In genomic region chr3:197297476-197298340, GRCh38 we compare ENCODE assay signal across 8 cellular contexts. TPM values are rescaled to one million over a fixed set of nuclear protein-coding genes. Genes with fewer than 3 reads are reported as not detected.
DNase-seq lines count a peak whose midpoint lies in the region; ATAC-seq and TF ChIP-seq lines count a peak whose summit lies in the region.

No MANE protein-coding gene starts in this region.

- no peak for TF ChIP-seq RAD21 in HCT116 (IDR thresholded peaks at IDR 0.05; ENCODE audit: low read depth)

- TF ChIP-seq EP300 in gastroesophageal sphincter (IDR thresholded peaks at IDR 0.05): no peak

- peak; percentile 80 for ATAC-seq in HCT116
- ATAC-seq in gastroesophageal sphincter: peak; percentile 93

- TF ChIP-seq POLR2A in HCT116 (IDR thresholded peaks at IDR 0.05; ENCODE audit: borderline replicate concordance, extremely low read depth, insufficient read depth, insufficient read length): no peak
- TF ChIP-seq POLR2A in gastroesophageal sphincter (IDR thresholded peaks at IDR 0.05): peak in 1 of 2 donors; percentile 33

- peak overlapping the region; percentile 96 for H3K4me3 Mint-ChIP-seq in activated naive CD4-positive, alpha-beta T cell treated with anti-CD3 and anti-CD28 coated beads for 36 hours

- no TSS peak for BruUV-seq in HCT116 (replicated peaks; lab: Mats Ljungman, UMichigan)

- DNase-seq in G401 (ENCODE audit: low spot score) (peak; percentile 77), HCT116 (ENCODE audit: low read depth, low spot score) (peak; percentile 68), MM.1S (peak; percentile 95), SJCRH30 (peak; percentile 92 to 93), nucleus accumbens (lab: John Stamatoyannopoulos, UW) (peak in 55 of 56 donors; percentile 35 to 92 (median 82)), superior temporal gyrus (ENCODE audit: extremely low spot score) (peak; percentile 80)
- DNase-seq in activated naive CD4-positive, alpha-beta T cell treated with anti-CD3 and anti-CD28 coated beads for 36 hours: peak; percentile 92

- RAD21 ChIA-PET in HCT116 (lab: Charles Lee; ENCODE audit: low non-redundant PET in 1 of 2, low total read pairs in 2 of 2, uncharacterized antibody in 2 of 2, unreplicated experiment in 2 of 2): interaction anchor here (0.6 to 0.8 kb wide), 3 partner anchors 156 to 202 kb away, joined by 3 to 5 read pairs (median 4); no protein-coding TSS in a partner anchor

- H3K4me3 ChIP-seq in HCT116 (replicated peaks in 1 of 2; ENCODE audit: low read depth in 1 of 2, low read length in 2 of 2) (peak overlapping the region; percentile 81 to 82), MM.1S (ENCODE audit: low read length) (peak overlapping the region; percentile 92), SJCRH30 (peak overlapping the region; percentile 92), gastroesophageal sphincter (peak overlapping the region; percentile 69 to 98)

- no peak for TF ChIP-seq CTCF in HCT116 (IDR thresholded peaks at IDR 0.05 in 2 of 3, conservative IDR thresholded peaks at IDR 0.05 in 1 of 3; ENCODE audit: borderline replicate concordance in 1 of 3, insufficient read depth in 1 of 3, low read depth in 2 of 3, low read length in 2 of 3)
- TF ChIP-seq CTCF in MM.1S (IDR thresholded peaks at IDR 0.05; ENCODE audit: low read length): no peak
- TF ChIP-seq CTCF in gastroesophageal sphincter (IDR thresholded peaks at IDR 0.05): no peak

- H2AFZ ChIP-seq in HCT116 (ENCODE audit: low read depth, low read length, poor library complexity, severe bottlenecking) (no peak overlapping the region), MM.1S (ENCODE audit: low read length) (peak overlapping the region; percentile 86)

- H3F3A ChIP-seq in MM.1S (ENCODE audit: insufficient read depth, low read length): peaks cover 26% of the 10 kb centered on the region

- no peaks in the 10 kb centered on the region for H3K9me2 ChIP-seq in HCT116 (ENCODE audit: insufficient read depth)
- no peaks in the 10 kb centered on the region for H3K9me2 ChIP-seq in MM.1S (replicated peaks; ENCODE audit: insufficient read depth, low read length)

- H3K4me1 Mint-ChIP-seq in activated naive CD4-positive, alpha-beta T cell treated with anti-CD3 and anti-CD28 coated beads for 36 hours (ENCODE audit: low read depth): peaks cover 23% of the 10 kb centered on the region

- H3K4me1 ChIP-seq in HCT116 (ENCODE audit: control insufficient read depth in 1 of 2, insufficient read depth in 2 of 2, low read length in 2 of 2) (peaks cover 11 to 17% of the 10 kb centered on the region in 2 experiments; a peak in 3 of 4 replicates), MM.1S (ENCODE audit: low read length) (peaks cover 34% of the 10 kb centered on the region), SJCRH30 (peaks cover 13% of the 10 kb centered on the region), gastroesophageal sphincter (peaks cover 0 to 47% (median 0%) of the 10 kb centered on the region in 3 donors)

- H4K20me1 ChIP-seq in HCT116 (ENCODE audit: insufficient read depth) (no peaks in the 10 kb centered on the region; the same call in 1 of the 2 replicates), MM.1S (ENCODE audit: insufficient read depth, low read length) (no peaks in the 10 kb centered on the region)

- H3K27me3 ChIP-seq in HCT116 (ENCODE audit: insufficient read depth, low read length) (no peaks in the 10 kb centered on the region), MM.1S (replicated peaks; ENCODE audit: insufficient read depth, low read length) (peaks cover 14% of the 10 kb centered on the region), SJCRH30 (no peaks in the 10 kb centered on the region), gastroesophageal sphincter (no peaks in the 10 kb centered on the region)

- H3K36me3 Mint-ChIP-seq in activated naive CD4-positive, alpha-beta T cell treated with anti-CD3 and anti-CD28 coated beads for 36 hours (ENCODE audit: low read depth): peaks cover 8% of the 10 kb centered on the region

- POLR2A ChIA-PET in HCT116 (lab: Charles Lee): interaction anchor here (0.6 to 1.0 kb wide), 3 partner anchors 17 to 157 kb away, joined by 3 to 4 read pairs (median 3); no protein-coding TSS in a partner anchor

- H3K36me3 ChIP-seq in HCT116 (ENCODE audit: control insufficient read depth in 1 of 2, insufficient read depth in 2 of 2, low read length in 2 of 2) (peaks cover 11 to 14% of the 10 kb centered on the region in 2 experiments), MM.1S (replicated peaks; ENCODE audit: insufficient read depth, low read length) (no peaks in the 10 kb centered on the region; the same call in 1 of the 2 replicates), SJCRH30 (peaks cover 25% of the 10 kb centered on the region), gastroesophageal sphincter (no peaks in the 10 kb centered on the region)

- in situ Hi-C loops in G401 (cut with HindIII; ENCODE audit: low sequenced_read_pairs): no loop called here

- peak overlapping the region; percentile 80 for H3K9ac ChIP-seq in HCT116 (ENCODE audit: low read length)
- peak overlapping the region; percentile 73 for H3K9ac ChIP-seq in MM.1S (ENCODE audit: low read length)

- peaks cover 16% of the 10 kb centered on the region for H3K27me3 Mint-ChIP-seq in activated naive CD4-positive, alpha-beta T cell treated with anti-CD3 and anti-CD28 coated beads for 36 hours (ENCODE audit: low read depth)

- H3K4me2 ChIP-seq in HCT116 (ENCODE audit: low read length): peak overlapping the region; percentile 83
- H3K4me2 ChIP-seq in MM.1S (ENCODE audit: low read depth, low read length): peak overlapping the region; percentile 84

- peak overlapping the region; percentile 87 for H3K27ac ChIP-seq in HCT116 (ENCODE audit: low read depth, low read length)
- peak overlapping the region; percentile 63 for H3K27ac ChIP-seq in MM.1S (ENCODE audit: low read length)
- H3K27ac ChIP-seq in SJCRH30: peak overlapping the region; percentile 79
- peak overlapping the region; percentile 66 to 97 (median 94) for H3K27ac ChIP-seq in gastroesophageal sphincter

- no peaks in the 10 kb centered on the region for H3K9me3 ChIP-seq in HCT116 (ENCODE audit: control insufficient read depth in 1 of 2, insufficient read depth in 1 of 2, low read depth in 1 of 2, low read length in 2 of 2)
- H3K9me3 ChIP-seq in MM.1S (replicated peaks; ENCODE audit: insufficient read depth, low read length): no peaks in the 10 kb centered on the region
- H3K9me3 ChIP-seq in SJCRH30 (replicated peaks): no peaks in the 10 kb centered on the region
- no peaks in the 10 kb centered on the region for H3K9me3 ChIP-seq in gastroesophageal sphincter

- WGBS in gastroesophageal sphincter (ENCODE audit: low coverage in 1 of 2), 2 donors: 0% methylated on average over 1 to 2 of the region's 100 CpGs

- H3K79me2 ChIP-seq in HCT116 (ENCODE audit: insufficient read depth, low read length): peaks cover 50% of the 10 kb centered on the region
- peaks cover 36% of the 10 kb centered on the region for H3K79me2 ChIP-seq in MM.1S (ENCODE audit: low read length)

- no peaks in the 10 kb centered on the region for H3K9me3 Mint-ChIP-seq in activated naive CD4-positive, alpha-beta T cell treated with anti-CD3 and anti-CD28 coated beads for 36 hours

- intact Hi-C loops in HCT116 (cut with micrococcal nuclease): loop anchor here (5.0 kb wide), 1 partner anchor 160 kb away; no protein-coding TSS in a partner anchor
- intact Hi-C loops in activated naive CD4-positive, alpha-beta T cell treated with anti-CD3 and anti-CD28 coated beads for 36 hours (cut with micrococcal nuclease): loop anchor here (1.0 to 10.0 kb wide), 8 partner anchors 12 to 657 kb away; partner anchors contain the start of genes BDH1, RPL35A and SENP5

- H3K27ac Mint-ChIP-seq in activated naive CD4-positive, alpha-beta T cell treated with anti-CD3 and anti-CD28 coated beads for 36 hours: peak overlapping the region; percentile 89

- CTCF ChIA-PET in HCT116 (lab: Charles Lee): interaction anchor here (0.6 to 0.8 kb wide), 3 partner anchors 8 to 92 kb away, joined by 3 read pairs; no protein-coding TSS in a partner anchor
- CTCF ChIA-PET in activated naive CD4-positive, alpha-beta T cell treated with anti-CD3 and anti-CD28 coated beads for 36 hours (lab: Charles Lee): interaction anchor here (1.0 kb wide), 1 partner anchor 15 kb away, joined by 3 read pairs; no protein-coding TSS in a partner anchor

TF ChIP-seq in HCT116, 20 proteins besides CTCF, POLR2A, EP300 and RAD21 (continues in another document):
- TF ChIP-seq, protein P1, sequence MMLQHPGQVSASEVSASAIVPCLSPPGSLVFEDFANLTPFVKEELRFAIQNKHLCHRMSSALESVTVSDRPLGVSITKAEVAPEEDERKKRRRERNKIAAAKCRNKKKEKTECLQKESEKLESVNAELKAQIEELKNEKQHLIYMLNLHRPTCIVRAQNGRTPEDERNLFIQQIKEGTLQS (IDR thresholded peaks at IDR 0.05): no peak
- TF ChIP-seq CEBPB (IDR thresholded peaks at IDR 0.05; ENCODE audit: low read depth) (no peak), EGR1 (IDR thresholded peaks at IDR 0.05; ENCODE audit: low read depth) (no peak), SIN3A (IDR thresholded peaks at IDR 0.05; ENCODE audit: low read depth) (no peak), POLR2AphosphoS5 (IDR thresholded peaks at IDR 0.05; ENCODE audit: low read depth, low read length) (0 out of 2 replicates have a peak, but pooled peaks have one; percentile 40), MAX (IDR thresholded peaks at IDR 0.05) (peak; percentile 32; the same call in 1 of the 2 replicates), ZBTB33 (IDR thresholded peaks at IDR 0.05; ENCODE audit: extremely low read depth, insufficient replicate concordance, low read length) (no peak)

RNA-seq across cellular contexts. Expression of gene DLG1, which starts 0.7 kb away (rescaled TPM):
- total RNA-seq in G401 (2014; rRNA removed; shearing (Covaris generic)): 28.9 and 35.0 TPM in 2 replicates
- total RNA-seq in HCT116 (2021; ENCODE audit: unreplicated experiment): 89.8 TPM
- polyA plus RNA-seq in HCT116 (2012): 23.3 and 30.4 TPM in 2 replicates
- total RNA-seq in SJCRH30 (2014; rRNA removed; shearing (Covaris generic)): 64.4 and 75.1 TPM in 2 replicates
- total RNA-seq in activated naive CD4-positive, alpha-beta T cell treated with anti-CD3 and anti-CD28 coated beads for 36 hours: 10 to 100 TPM; 51.9 to 55.2 TPM
- total RNA-seq in gastroesophageal sphincter: 10 to 100 TPM; 71.4 to 90.4 (median 80.9) TPM

Comparison
In these comparisons a context has a peak if more than half of its experiments do, and no peak if none do; other contexts are left out.
1. Peak in every context shown above with its lines: DNase-seq, ATAC-seq, H3K4me3 ChIP-seq and H3K27ac ChIP-seq.